20 cellular contexts compared by ENCODE assay signal in the genomic region with DNA sequence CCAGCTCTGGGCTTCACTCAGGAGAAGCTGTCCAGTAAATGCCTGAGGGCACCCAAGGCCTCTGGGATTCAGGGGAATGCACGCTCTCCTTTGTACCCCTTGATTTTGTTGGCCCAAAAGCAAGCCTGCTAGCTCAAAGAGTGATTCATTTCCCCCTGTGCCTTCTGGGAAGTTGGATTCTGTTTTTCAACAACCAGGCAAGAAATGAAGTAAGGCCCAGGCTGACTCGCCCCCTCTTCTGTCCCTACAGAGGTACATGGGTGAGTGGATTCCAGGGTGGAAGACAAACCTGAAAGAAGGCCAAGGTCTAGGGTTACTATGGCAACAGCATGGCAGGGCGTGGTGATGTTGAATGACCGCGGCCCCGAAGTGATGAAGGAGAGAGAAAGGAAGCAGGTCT. TPM values are rescaled to one million over a fixed set of nuclear protein-coding genes. Genes with fewer than 3 reads are reported as not detected.
DNase-seq lines count a peak whose midpoint lies in the region; ATAC-seq and TF ChIP-seq lines count a peak whose summit lies in the region.
"Had no signal": no experiment of that assay in that cellular context is flagged by ENCODE, and none has a peak within 500 bp of the region (broad histone marks: within the 10 kb centered on the region; RNA-seq: fewer than 3 reads in every experiment).

No MANE protein-coding gene starts in this region.

- H3K9me3 ChIP-seq in RWPE2 (ENCODE audit: severe bottlenecking) (no peaks in the 10 kb centered on the region), thoracic aorta (no peaks in the 10 kb centered on the region), upper lobe of right lung (no peaks in the 10 kb centered on the region)

- H3K27me3 ChIP-seq in RWPE2 (ENCODE audit: insufficient read depth, poor library complexity, severe bottlenecking) (no peaks in the 10 kb centered on the region), thoracic aorta (replicated peaks; ENCODE audit: insufficient read depth) (no peaks in the 10 kb centered on the region), upper lobe of right lung (no peaks in the 10 kb centered on the region)

- DNase-seq in RWPE2 (ENCODE audit: low spot score): no peak
- peak; percentile 41 for DNase-seq in fibroblast of gingiva (ENCODE audit: low read depth)
- DNase-seq in medulla oblongata (ENCODE audit: extremely low spot score): peak; percentile 30
- DNase-seq in thoracic aorta (ENCODE audit: low spot score): no peak
- no peak for DNase-seq in RKO (ENCODE audit: low spot score)
- no peak for DNase-seq in GM13977 (ENCODE audit: low spot score)
- DNase-seq in upper lobe of right lung: no peak
- DNase-seq: glutamatergic neuron; NCI-H146; NCI-H524; SHP77 treated with DMSO at 0.1 percent for 48 hours; stimulated activated CD4-positive, alpha-beta T cell treated with anti-CD3 and anti-CD28 coated beads, Interleukin-4, amount 100 ng/mL, for 4 hours; stimulated activated naive CD4-positive, alpha-beta T cell treated with Interleukin-2 at 50 U/mL for 16 hours had no signal

- no peak overlapping the region for H3K27ac ChIP-seq in RWPE2 (ENCODE audit: poor library complexity, severe bottlenecking)
- peak overlapping the region; percentile 51 to 68 for H3K27ac ChIP-seq in thoracic aorta
- no peak overlapping the region for H3K27ac ChIP-seq in upper lobe of right lung
- H3K27ac ChIP-seq: C4-2B had no signal

- no peaks in the 10 kb centered on the region for H3K4me1 ChIP-seq in RWPE2 (ENCODE audit: insufficient read depth, poor library complexity, severe bottlenecking)
- peaks cover 0 to 12% of the 10 kb centered on the region in 2 donors for H3K4me1 ChIP-seq in thoracic aorta (ENCODE audit: control insufficient read depth in 1 of 2, low read depth in 2 of 2)
- no peaks in the 10 kb centered on the region for H3K4me1 ChIP-seq in upper lobe of right lung

- intact Hi-C loops in upper lobe of right lung (cut with DNase I): no loop called here

- H3K36me3 ChIP-seq in RWPE2 (ENCODE audit: low read depth): no peaks in the 10 kb centered on the region
- H3K36me3 ChIP-seq in thoracic aorta: no peaks in the 10 kb centered on the region
- H3K36me3 ChIP-seq in upper lobe of right lung: no peaks in the 10 kb centered on the region

- in situ Hi-C loops in GM13977 (cut with MboI; ENCODE audit: low pct_unique_long_range_greater_than_20kb, low sequenced_read_pairs, unreplicated experiment): no loop called here

- H3K4me3 ChIP-seq in RWPE2 (ENCODE audit: severe bottlenecking) (no peak overlapping the region), thoracic aorta (no peak overlapping the region), upper lobe of right lung (no peak overlapping the region)

- TF ChIP-seq CTCF in RWPE2 (IDR thresholded peaks at IDR 0.05; ENCODE audit: poor library complexity, severe bottlenecking): no peak
- TF ChIP-seq CTCF in thoracic aorta (IDR thresholded peaks at IDR 0.05): no peak
- TF ChIP-seq CTCF in GM13977 (IDR thresholded peaks at IDR 0.05; ENCODE audit: extremely low read depth, insufficient read depth, missing control alignments): no peak
- no peak for TF ChIP-seq CTCF in upper lobe of right lung (IDR thresholded peaks at IDR 0.05)

- peak; percentile 46; the same call in 1 of the 3 replicates for ATAC-seq in RWPE2 (ENCODE audit: low read depth)
- peak; percentile 37 for ATAC-seq in thoracic aorta (ENCODE audit: insufficient number of reproducible peaks, low FRiP score, low read depth)
- no peak for ATAC-seq in HG02759 (IDR thresholded peaks at IDR 0.05; ENCODE audit: unreplicated experiment)
- ATAC-seq in upper lobe of right lung: no peak
- ATAC-seq: activated naive CD4-positive, alpha-beta T cell treated with anti-CD3 and anti-CD28 coated beads, Interleukin-2, amount 50 U/mL, for 72 hours had no signal

RNA-seq across cellular contexts. Expression of gene SERPINA5, which starts 9.3 kb away (rescaled TPM):
- 1 to 10 TPM; 4.4 to 6.8 TPM for total RNA-seq in thoracic aorta
- 0.41 TPM for total RNA-seq in upper lobe of right lung
- total RNA-seq: activated CD8-positive, alpha-beta memory T cell treated with anti-CD3 and anti-CD28 coated beads for 36 hours; activated naive CD4-positive, alpha-beta T cell treated with anti-CD3 and anti-CD28 coated beads, Interleukin-2, amount 50 U/mL, for 72 hours had no signal

RNA-seq across cellular contexts. Expression of gene SERPINA4, which starts 10.7 kb away (rescaled TPM):
- total RNA-seq in thoracic aorta (not detected), upper lobe of right lung (not detected)
- total RNA-seq: activated CD8-positive, alpha-beta memory T cell treated with anti-CD3 and anti-CD28 coated beads for 36 hours; activated naive CD4-positive, alpha-beta T cell treated with anti-CD3 and anti-CD28 coated beads, Interleukin-2, amount 50 U/mL, for 72 hours; dermis microvascular lymphatic vessel endothelial cell; H1; lower leg skin had no signal

RNA-seq across cellular contexts. Expression of gene SERPINA3, which starts 40.2 kb away (rescaled TPM):
- total RNA-seq in thoracic aorta (100 to 1,000 TPM; 140 to 252 TPM), upper lobe of right lung (36.4 TPM)
- total RNA-seq: activated CD8-positive, alpha-beta memory T cell treated with anti-CD3 and anti-CD28 coated beads for 36 hours; activated naive CD4-positive, alpha-beta T cell treated with anti-CD3 and anti-CD28 coated beads, Interleukin-2, amount 50 U/mL, for 72 hours; H1 had no signal

Comparison
In these comparisons a context has a peak if more than half of its experiments do, and no peak if none do; other contexts are left out.
1. ATAC-seq: peak in RWPE2 (single experiment) and thoracic aorta (single experiment); none in HG02759 (single experiment) and upper lobe of right lung (single experiment).
2. DNase-seq: peak in fibroblast of gingiva (single experiment) and medulla oblongata (single experiment); none in RWPE2 (single experiment), thoracic aorta (single experiment), RKO (single experiment), GM13977 (single experiment) and upper lobe of right lung (single experiment).
3. H3K27ac ChIP-seq: peak in thoracic aorta (2 of 2); none in RWPE2 (single experiment) and upper lobe of right lung (single experiment).